8 cellular contexts compared by ENCODE assay signal in the genomic region with DNA sequence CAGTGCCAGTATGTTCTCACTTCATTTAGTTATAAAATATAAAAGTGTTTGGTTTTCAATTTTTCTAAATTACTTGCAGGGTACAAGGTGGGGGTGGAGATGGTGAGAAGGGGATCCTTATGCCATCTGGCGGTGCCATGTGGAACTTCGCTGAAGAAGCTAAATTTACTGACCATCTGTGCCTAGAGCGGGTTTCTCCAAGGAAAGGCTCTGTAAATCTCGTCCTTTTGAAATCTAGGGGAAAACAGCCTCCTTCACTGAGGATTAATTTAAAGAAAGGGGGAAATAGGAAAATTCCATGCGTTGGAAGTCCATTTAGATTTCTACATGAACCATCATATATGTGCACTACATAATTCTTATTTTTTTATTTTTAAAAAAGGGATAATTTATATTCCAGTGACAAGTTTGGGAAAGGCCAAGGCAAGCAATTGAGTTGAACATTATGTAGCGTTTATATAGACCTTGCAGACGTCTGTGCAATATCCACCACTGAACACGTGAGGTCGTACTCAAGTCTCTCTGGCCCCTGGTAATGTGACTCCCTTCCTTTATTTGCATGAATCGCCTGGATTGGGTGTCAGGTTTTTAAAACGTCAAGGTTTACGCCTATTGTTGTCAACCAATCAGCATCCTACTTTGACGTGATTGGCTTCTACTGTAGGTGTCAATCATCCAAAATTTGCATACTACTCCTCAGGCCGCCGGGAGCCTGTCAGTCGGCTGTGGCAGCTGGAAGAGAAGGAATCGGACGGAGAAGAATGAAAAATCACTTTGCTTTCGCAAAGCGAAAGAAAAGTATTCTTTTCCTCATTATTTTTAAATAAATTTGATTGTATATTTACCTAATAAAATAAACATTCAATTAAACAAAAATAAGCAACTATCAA.
DNase-seq lines count a peak whose midpoint lies in the region; ATAC-seq, FAIRE-seq and TF ChIP-seq lines count a peak whose summit lies in the region.

No MANE protein-coding gene starts in this region.

- peak; percentile 99 for FAIRE-seq in endometrium (lab: Jason Lieb, UNC)

- H3K4me1 Mint-ChIP-seq in natural killer cell: peaks cover 0 to 15% of the 10 kb centered on the region in 2 donors

- DNase-seq in NCI-H128 (lab: John Stamatoyannopoulos, UW; ENCODE audit: unreplicated experiment): peak; percentile 95
- DNase-seq in SIG-M5 treated with dmso at 0.1 percent for 504 hours (lab: John Stamatoyannopoulos, UW; ENCODE audit: unreplicated experiment): peak; percentile 99
- no peak for DNase-seq in natural killer cell

- H3K27me3 Mint-ChIP-seq in natural killer cell (ENCODE audit: low read depth in 2 of 2): peaks cover 37 to 53% of the 10 kb centered on the region in 2 donors

- H3K27ac Mint-ChIP-seq in natural killer cell: no peak overlapping the region

- TF ChIP-seq CTCF in C4-2B (conservative IDR thresholded peaks at IDR 0.05): peak; percentile 94
- TF ChIP-seq CTCF in natural killer cell (IDR thresholded peaks at IDR 0.05): peak; percentile 21

- ATAC-seq in GM18517 (IDR thresholded peaks at IDR 0.05; ENCODE audit: unreplicated experiment): peak; percentile 31
- no peak for ATAC-seq in natural killer cell
- no peak for ATAC-seq in GM21723 (IDR thresholded peaks at IDR 0.05; ENCODE audit: unreplicated experiment)
- no peak for ATAC-seq in HG03378 (IDR thresholded peaks at IDR 0.05; ENCODE audit: unreplicated experiment)

- intact Hi-C loops in natural killer cell (cut with micrococcal nuclease): loop anchor here (5.0 kb wide), 2 partner anchors 593 to 1387 kb away; a partner anchor contains a TSS

- H3K9me3 Mint-ChIP-seq in natural killer cell: peaks cover 3% of the 10 kb centered on the region in 2 donors

- no peak overlapping the region for H3K4me3 Mint-ChIP-seq in natural killer cell

- no peak overlapping the region for H3K27ac ChIP-seq in C4-2B

- peaks cover 9% of the 10 kb centered on the region for H3K36me3 Mint-ChIP-seq in natural killer cell
